9 cellular contexts compared by ENCODE assay signal in the genomic region with DNA sequence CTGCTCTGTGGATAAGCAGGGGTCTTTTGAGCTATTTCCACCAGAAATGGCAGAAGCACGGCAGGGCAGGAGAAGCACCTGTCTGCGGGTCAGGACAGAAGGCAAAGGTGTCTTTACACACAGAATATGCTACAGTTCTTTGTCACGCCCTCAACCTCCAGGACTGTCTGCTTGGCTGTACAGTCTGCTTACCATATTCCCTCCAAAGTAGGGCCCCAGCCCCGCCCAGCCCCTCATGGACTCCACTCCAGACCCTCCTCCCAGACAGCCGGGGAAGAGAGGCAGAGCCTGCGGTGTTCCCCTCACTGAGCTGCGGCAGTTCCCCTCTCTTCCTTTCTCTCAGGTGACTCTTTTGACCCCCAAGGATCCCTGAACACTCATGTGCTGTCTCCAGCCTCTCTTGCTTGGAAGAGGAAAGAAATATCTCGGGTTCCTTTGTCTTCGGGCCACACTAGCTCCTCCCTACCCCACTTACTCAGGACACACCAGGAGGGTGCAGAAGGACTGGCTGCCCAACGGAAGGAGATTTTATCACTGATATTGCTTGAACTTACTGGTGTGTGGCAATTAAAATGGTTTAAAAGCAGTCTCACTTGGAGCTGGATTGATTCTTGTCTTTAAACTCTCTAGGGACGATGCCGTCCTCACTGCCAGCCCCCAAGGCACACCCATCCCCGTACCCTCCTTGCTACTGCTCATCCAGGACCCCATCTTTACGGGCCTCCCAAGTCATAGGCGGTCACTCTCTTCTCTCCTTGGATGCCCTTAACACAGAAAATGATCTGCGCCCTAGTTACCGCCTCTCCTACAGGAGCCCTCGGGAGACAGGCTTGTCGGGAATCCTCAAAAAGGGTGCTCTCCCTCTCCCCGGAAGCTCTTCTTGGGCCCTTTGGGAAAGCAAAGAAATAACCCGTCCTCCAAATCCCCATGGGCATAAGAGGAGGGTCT.
A peak's percentile ranks its signal among the peaks of the same experiment; 100 is the strongest.
DNase-seq lines count a peak whose midpoint lies in the region; ATAC-seq, FAIRE-seq and TF ChIP-seq lines count a peak whose summit lies in the region.
"Had no signal": no experiment of that assay in that cellular context is flagged by ENCODE, and none has a peak within 500 bp of the region (broad histone marks: within the 10 kb centered on the region; RNA-seq: fewer than 3 reads in every experiment).

No MANE protein-coding gene starts in this region.

- no peak overlapping the region for H3K4me3 ChIP-seq in left lung

- H3K4me3 Mint-ChIP-seq in T-helper 1 cell treated with Interleukin-12 subunit alpha and Interleukin-12 subunit beta and Interleukin-4 antibody, amounts not matched to agents 30 μg/mL and 1 μg/mL, for 36 hours = no peak overlapping the region
- no peak overlapping the region for H3K4me3 Mint-ChIP-seq in WTC11
- no peak overlapping the region for H3K4me3 Mint-ChIP-seq in stimulated activated naive CD8-positive, alpha-beta T cell treated with anti-CD3 and anti-CD28 coated beads, Interleukin-15, Interleukin-2, amounts not matched to agents 100 ng/mL and 50 ng/mL, for 24 hours

- FAIRE-seq in GM12891 (lab: Jason Lieb, UNC) = no peak

- no peak for TF ChIP-seq CTCF in WTC11 (IDR thresholded peaks at IDR 0.05)
- no peak for TF ChIP-seq CTCF in left lung (IDR thresholded peaks at IDR 0.05)
- no peak for TF ChIP-seq CTCF in GM10248 (IDR thresholded peaks at IDR 0.05; ENCODE audit: control extremely low read depth, extremely low read depth, low read depth, missing control alignments)

- H3K27ac Mint-ChIP-seq in T-helper 1 cell treated with Interleukin-12 subunit alpha and Interleukin-12 subunit beta and Interleukin-4 antibody, amounts not matched to agents 30 μg/mL and 1 μg/mL, for 36 hours = peak overlapping the region; percentile 61
- peak overlapping the region; percentile 20 for H3K27ac Mint-ChIP-seq in WTC11
- H3K27ac Mint-ChIP-seq in stimulated activated naive CD8-positive, alpha-beta T cell treated with anti-CD3 and anti-CD28 coated beads, Interleukin-15, Interleukin-2, amounts not matched to agents 100 ng/mL and 50 ng/mL, for 24 hours = peak overlapping the region; percentile 17

- H3K36me3 ChIP-seq in left lung = no peaks in the 10 kb centered on the region

- H3K4me1 ChIP-seq in left lung = peaks cover 49 to 100% of the 10 kb centered on the region in 2 donors

- no peaks in the 10 kb centered on the region for H3K9me3 ChIP-seq in left lung

- H3K27me3 Mint-ChIP-seq in T-helper 1 cell treated with Interleukin-12 subunit alpha and Interleukin-12 subunit beta and Interleukin-4 antibody, amounts not matched to agents 30 μg/mL and 1 μg/mL, for 36 hours (ENCODE audit: low read depth) = no peaks in the 10 kb centered on the region
- no peaks in the 10 kb centered on the region for H3K27me3 Mint-ChIP-seq in WTC11 (ENCODE audit: low read depth)
- H3K27me3 Mint-ChIP-seq in stimulated activated naive CD8-positive, alpha-beta T cell treated with anti-CD3 and anti-CD28 coated beads, Interleukin-15, Interleukin-2, amounts not matched to agents 100 ng/mL and 50 ng/mL, for 24 hours = no peaks in the 10 kb centered on the region

- peaks cover 69% of the 10 kb centered on the region for H3K4me1 Mint-ChIP-seq in T-helper 1 cell treated with Interleukin-12 subunit alpha and Interleukin-12 subunit beta and Interleukin-4 antibody, amounts not matched to agents 30 μg/mL and 1 μg/mL, for 36 hours (ENCODE audit: low read depth)
- peaks cover 74% of the 10 kb centered on the region for H3K4me1 Mint-ChIP-seq in WTC11
- H3K4me1 Mint-ChIP-seq in stimulated activated naive CD8-positive, alpha-beta T cell treated with anti-CD3 and anti-CD28 coated beads, Interleukin-15, Interleukin-2, amounts not matched to agents 100 ng/mL and 50 ng/mL, for 24 hours (ENCODE audit: low read depth) = peaks cover 97% of the 10 kb centered on the region

- CTCF ChIA-PET in WTC11 (lab: Charles Lee) = interaction anchor here (1.2 to 3.0 kb wide), 4 partner anchors 11 to 134 kb away, joined by 3 to 15 read pairs (median 4); no protein-coding TSS in a partner anchor
- CTCF ChIA-PET in GM10248 (lab: Yijun Ruan, JAX) = interaction anchor here (0.9 to 1.6 kb wide), 4 partner anchors 14 to 30 kb away, joined by 3 to 4 read pairs (median 3); no protein-coding TSS in a partner anchor

- POLR2A ChIA-PET in WTC11 (lab: Charles Lee) = no interaction called here
- POLR2A ChIA-PET in GM10248 (lab: Yijun Ruan, JAX) = interaction anchor here (0.6 kb wide), 1 partner anchor 14 kb away, joined by 9 read pairs; no protein-coding TSS in a partner anchor

- DNase-seq in T-helper 1 cell (no peak), WTC11 (ENCODE audit: low spot score) (no peak), left lung (no peak), GM10248 (ENCODE audit: extremely low spot score) (no peak), activated gamma-delta T cell (lab: John Stamatoyannopoulos, UW) (no peak), GM12891 (ENCODE audit: insufficient read length, low spot score) (no peak)
- DNase-seq: ACHN had no signal

- no peak for TF ChIP-seq POLR2A in GM12891 (IDR thresholded peaks at IDR 0.05; ENCODE audit: low read depth, low read length)

- H3K27me3 ChIP-seq in left lung = no peaks in the 10 kb centered on the region

- H3K36me3 Mint-ChIP-seq in T-helper 1 cell treated with Interleukin-12 subunit alpha and Interleukin-12 subunit beta and Interleukin-4 antibody, amounts not matched to agents 30 μg/mL and 1 μg/mL, for 36 hours (ENCODE audit: low read depth) = peaks cover 2% of the 10 kb centered on the region
- no peaks in the 10 kb centered on the region for H3K36me3 Mint-ChIP-seq in WTC11
- H3K36me3 Mint-ChIP-seq in stimulated activated naive CD8-positive, alpha-beta T cell treated with anti-CD3 and anti-CD28 coated beads, Interleukin-15, Interleukin-2, amounts not matched to agents 100 ng/mL and 50 ng/mL, for 24 hours (ENCODE audit: low read depth) = no peaks in the 10 kb centered on the region

- no peaks in the 10 kb centered on the region for H3K9me3 Mint-ChIP-seq in T-helper 1 cell treated with Interleukin-12 subunit alpha and Interleukin-12 subunit beta and Interleukin-4 antibody, amounts not matched to agents 30 μg/mL and 1 μg/mL, for 36 hours
- H3K9me3 Mint-ChIP-seq in WTC11 = no peaks in the 10 kb centered on the region
- H3K9me3 Mint-ChIP-seq in stimulated activated naive CD8-positive, alpha-beta T cell treated with anti-CD3 and anti-CD28 coated beads, Interleukin-15, Interleukin-2, amounts not matched to agents 100 ng/mL and 50 ng/mL, for 24 hours = no peaks in the 10 kb centered on the region

- ATAC-seq in WTC11 (no peak), left lung (no peak)

- peak overlapping the region; percentile 88 to 92 for H3K27ac ChIP-seq in left lung

- intact Hi-C loops in left lung (cut with DNase I) = no loop called here

TF ChIP-seq in WTC11, 78 proteins besides CTCF, POLR2A, EP300 and RAD21 (continues in another document):
- TF ChIP-seq TP53 (CRISPR knock-in tag; IDR thresholded peaks at IDR 0.05) = no peak
- no peak for TF ChIP-seq GRHL2 (CRISPR knock-in tag; IDR thresholded peaks at IDR 0.05; ENCODE audit: insufficient replicate concordance, severe bottlenecking)
- TF ChIP-seq, protein P1, sequence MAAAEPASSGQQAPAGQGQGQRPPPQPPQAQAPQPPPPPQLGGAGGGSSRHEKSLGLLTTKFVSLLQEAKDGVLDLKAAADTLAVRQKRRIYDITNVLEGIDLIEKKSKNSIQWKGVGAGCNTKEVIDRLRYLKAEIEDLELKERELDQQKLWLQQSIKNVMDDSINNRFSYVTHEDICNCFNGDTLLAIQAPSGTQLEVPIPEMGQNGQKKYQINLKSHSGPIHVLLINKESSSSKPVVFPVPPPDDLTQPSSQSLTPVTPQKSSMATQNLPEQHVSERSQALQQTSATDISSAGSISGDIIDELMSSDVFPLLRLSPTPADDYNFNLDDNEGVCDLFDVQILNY (CRISPR knock-in tag; IDR thresholded peaks at IDR 0.05) = no peak

TF ChIP-seq in GM12891, 5 proteins besides CTCF, POLR2A, EP300 and RAD21:
- TF ChIP-seq POU2F2 (IDR thresholded peaks at IDR 0.05; ENCODE audit: low read depth, low read length) (no peak), POLR2AphosphoS5 (IDR thresholded peaks at IDR 0.05; ENCODE audit: low read depth, low read length) (no peak), SPI1 (IDR thresholded peaks at IDR 0.05; ENCODE audit: low read depth, low read length) (no peak), PAX5 (IDR thresholded peaks at IDR 0.05; ENCODE audit: insufficient read depth, low read length, severe bottlenecking) (no peak), TAF1 (IDR thresholded peaks at IDR 0.05; ENCODE audit: low read depth, low read length) (no peak)
